Comparison of ENCODE assay signal across 10 cellular contexts in the genomic region with DNA sequence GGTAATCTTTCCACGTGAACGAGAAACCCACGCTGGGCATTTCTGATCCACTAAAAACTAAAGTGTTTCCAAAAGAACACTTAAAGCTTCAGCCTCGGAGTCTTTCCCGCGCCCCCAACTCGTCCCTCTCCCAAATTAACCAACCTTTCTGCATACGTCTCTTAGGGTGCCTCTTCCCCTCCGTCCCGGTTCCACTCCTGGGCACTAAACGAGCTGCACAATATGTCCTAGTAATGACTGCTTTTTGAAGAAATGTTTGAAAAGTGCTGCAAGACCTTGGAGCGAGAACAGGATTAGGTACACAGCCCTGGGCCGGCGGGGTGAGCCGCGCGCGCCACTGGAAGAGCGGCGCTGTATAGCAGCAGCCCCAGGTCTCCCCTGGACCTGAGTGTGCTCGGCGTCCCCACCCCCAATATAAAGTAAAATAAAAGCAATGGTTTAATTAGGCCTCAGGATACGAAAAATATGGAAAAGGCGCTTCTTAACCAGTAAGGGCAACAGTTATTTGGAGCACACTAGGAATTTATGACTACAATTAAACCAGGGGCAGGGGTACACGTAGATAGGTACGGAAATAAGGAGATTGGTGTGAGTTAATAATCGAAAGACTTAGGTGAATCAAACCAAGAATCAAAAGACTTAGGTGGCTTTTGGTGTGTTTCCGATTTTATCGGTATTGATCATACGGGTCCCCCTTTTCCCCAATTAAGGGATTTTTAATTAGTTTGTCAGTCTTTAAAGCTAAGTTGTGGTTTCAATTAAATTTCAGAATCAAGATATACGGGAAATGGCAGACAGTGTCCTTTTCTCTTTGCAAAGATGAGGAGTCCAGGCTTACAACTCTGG. TPM values are rescaled to one million over a fixed set of nuclear protein-coding genes. Genes with fewer than 3 reads are reported as not detected.
DNase-seq lines count a peak whose midpoint lies in the region; ATAC-seq, FAIRE-seq and TF ChIP-seq lines count a peak whose summit lies in the region.
"Had no signal": no experiment of that assay in that cellular context is flagged by ENCODE, and none has a peak within 500 bp of the region (broad histone marks: within the 10 kb centered on the region; RNA-seq: fewer than 3 reads in every experiment).

No MANE protein-coding gene starts in this region.

- TF ChIP-seq POLR2A in GM12891 (IDR thresholded peaks at IDR 0.05; ENCODE audit: low read depth, low read length) = no peak

- TF ChIP-seq CTCF in activated CD8-positive, alpha-beta T cell treated with anti-CD3 and anti-CD28 coated beads for 36 hours (IDR thresholded peaks at IDR 0.05) = no peak

- CTCF ChIA-PET in activated CD8-positive, alpha-beta T cell treated with anti-CD3 and anti-CD28 coated beads for 36 hours (lab: Charles Lee) = interaction anchor here (1.3 kb wide), 1 partner anchor 11 kb away, joined by 3 read pairs; no protein-coding TSS in a partner anchor

- no peaks in the 10 kb centered on the region for H3K9me3 ChIP-seq in iPS DF 6.9 (ENCODE audit: control insufficient read depth, insufficient read depth, low read length)

- peaks cover 2% of the 10 kb centered on the region; the same call in 1 of the 2 replicates for H3K4me1 ChIP-seq in iPS DF 6.9 (ENCODE audit: control insufficient read depth, insufficient read depth, low read length)

- no peak overlapping the region for H3K27ac Mint-ChIP-seq in T-helper 2 cell treated with Interferon-gamma antibody and Interleukin-4, amounts not matched to agents 5 μg/mL and 100 μg/mL, for 36 hours
- H3K27ac Mint-ChIP-seq in activated CD8-positive, alpha-beta T cell treated with anti-CD3 and anti-CD28 coated beads for 36 hours = no peak overlapping the region
- no peak overlapping the region for H3K27ac Mint-ChIP-seq in stimulated activated naive CD8-positive, alpha-beta T cell treated with anti-CD3 and anti-CD28 coated beads, Interleukin-15, amount 100 ng/mL, for 72 hours

- no peaks in the 10 kb centered on the region for H3K36me3 ChIP-seq in iPS DF 6.9 (ENCODE audit: control insufficient read depth, insufficient read depth, low read length)
- H3K36me3 ChIP-seq: BLaER1 treated with 17β-estradiol and CSF1 and Interleukin-3, amounts not matched to agents 10 nM and 100 nM had no signal

- no peaks in the 10 kb centered on the region for H3K27me3 ChIP-seq in iPS DF 6.9 (ENCODE audit: control insufficient read depth, insufficient read depth, low read length)

- H3K4me1 Mint-ChIP-seq in T-helper 2 cell treated with Interferon-gamma antibody and Interleukin-4, amounts not matched to agents 5 μg/mL and 100 μg/mL, for 36 hours (ENCODE audit: low read depth) = peaks cover 25% of the 10 kb centered on the region
- peaks cover 20% of the 10 kb centered on the region for H3K4me1 Mint-ChIP-seq in activated CD8-positive, alpha-beta T cell treated with anti-CD3 and anti-CD28 coated beads for 36 hours (ENCODE audit: low read depth)
- H3K4me1 Mint-ChIP-seq in stimulated activated naive CD8-positive, alpha-beta T cell treated with anti-CD3 and anti-CD28 coated beads, Interleukin-15, amount 100 ng/mL, for 72 hours = peaks cover 33% of the 10 kb centered on the region

- POLR2A ChIA-PET in activated CD8-positive, alpha-beta T cell treated with anti-CD3 and anti-CD28 coated beads for 36 hours (lab: Charles Lee) = interaction anchor here (1.7 kb wide), 1 partner anchor 38 kb away, joined by 4 read pairs; no protein-coding TSS in a partner anchor

- no peaks in the 10 kb centered on the region for H3K9me3 Mint-ChIP-seq in T-helper 2 cell treated with Interferon-gamma antibody and Interleukin-4, amounts not matched to agents 5 μg/mL and 100 μg/mL, for 36 hours
- no peaks in the 10 kb centered on the region for H3K9me3 Mint-ChIP-seq in activated CD8-positive, alpha-beta T cell treated with anti-CD3 and anti-CD28 coated beads for 36 hours
- no peaks in the 10 kb centered on the region for H3K9me3 Mint-ChIP-seq in stimulated activated naive CD8-positive, alpha-beta T cell treated with anti-CD3 and anti-CD28 coated beads, Interleukin-15, amount 100 ng/mL, for 72 hours

- FAIRE-seq in GM12891 (lab: Jason Lieb, UNC) = no peak
- FAIRE-seq: keratinocyte had no signal

- H3K4me3 Mint-ChIP-seq in T-helper 2 cell treated with Interferon-gamma antibody and Interleukin-4, amounts not matched to agents 5 μg/mL and 100 μg/mL, for 36 hours = peak overlapping the region; percentile 45
- H3K4me3 Mint-ChIP-seq in activated CD8-positive, alpha-beta T cell treated with anti-CD3 and anti-CD28 coated beads for 36 hours = peak overlapping the region; percentile 47
- peak overlapping the region; percentile 76 to 78 for H3K4me3 Mint-ChIP-seq in stimulated activated naive CD8-positive, alpha-beta T cell treated with anti-CD3 and anti-CD28 coated beads, Interleukin-15, amount 100 ng/mL, for 72 hours

- intact Hi-C loops in activated CD8-positive, alpha-beta T cell treated with anti-CD3 and anti-CD28 coated beads for 36 hours (cut with micrococcal nuclease) = no loop called here

- peaks cover 67% of the 10 kb centered on the region for H3K27me3 Mint-ChIP-seq in T-helper 2 cell treated with Interferon-gamma antibody and Interleukin-4, amounts not matched to agents 5 μg/mL and 100 μg/mL, for 36 hours (ENCODE audit: low read depth)
- peaks cover 54% of the 10 kb centered on the region for H3K27me3 Mint-ChIP-seq in activated CD8-positive, alpha-beta T cell treated with anti-CD3 and anti-CD28 coated beads for 36 hours
- H3K27me3 Mint-ChIP-seq in stimulated activated naive CD8-positive, alpha-beta T cell treated with anti-CD3 and anti-CD28 coated beads, Interleukin-15, amount 100 ng/mL, for 72 hours = peaks cover 89% of the 10 kb centered on the region

- no peak overlapping the region for H3K27ac ChIP-seq in iPS DF 6.9 (ENCODE audit: low read length)
- H3K27ac ChIP-seq: BLaER1 treated with 17β-estradiol and CSF1 and Interleukin-3, amounts not matched to agents 10 nM and 100 nM had no signal

- peak overlapping the region; percentile 76; the same call in 1 of the 2 replicates for H3K4me3 ChIP-seq in iPS DF 6.9 (ENCODE audit: low read length)
- H3K4me3 ChIP-seq: BLaER1 treated with 17β-estradiol and CSF1 and Interleukin-3, amounts not matched to agents 10 nM and 100 nM had no signal

- no CpG with 5 or more reads among the region's 31 CpGs for WGBS in iPS DF 6.9 (ENCODE audit: insufficient coverage, insufficient read length)

- no peak for ATAC-seq in activated CD8-positive, alpha-beta T cell treated with anti-CD3 and anti-CD28 coated beads for 36 hours
- no peak for ATAC-seq in stimulated activated naive CD8-positive, alpha-beta T cell treated with anti-CD3 and anti-CD28 coated beads, Interleukin-15, amount 100 ng/mL, for 72 hours
- no peak for ATAC-seq in GM18858 (IDR thresholded peaks at IDR 0.05; ENCODE audit: unreplicated experiment)

- H3K36me3 Mint-ChIP-seq in T-helper 2 cell treated with Interferon-gamma antibody and Interleukin-4, amounts not matched to agents 5 μg/mL and 100 μg/mL, for 36 hours (ENCODE audit: low read depth) = no peaks in the 10 kb centered on the region
- peaks cover 3% of the 10 kb centered on the region for H3K36me3 Mint-ChIP-seq in activated CD8-positive, alpha-beta T cell treated with anti-CD3 and anti-CD28 coated beads for 36 hours (ENCODE audit: low read depth)

- DNase-seq in T-helper 2 cell treated with Interferon-gamma antibody and Interleukin-4, amounts not matched to agents 5 μg/mL and 100 μg/mL, for 36 hours (ENCODE audit: low spot score) = no peak
- DNase-seq in T-helper 2 cell (no peak), iPS DF 6.9 (ENCODE audit: low read depth, low spot score) (no peak), GM12891 (ENCODE audit: insufficient read length, low spot score) (no peak)
- no peak for DNase-seq in activated CD8-positive, alpha-beta T cell treated with anti-CD3 and anti-CD28 coated beads for 36 hours
- DNase-seq in stimulated activated naive CD8-positive, alpha-beta T cell treated with anti-CD3 and anti-CD28 coated beads, Interleukin-15, amount 100 ng/mL, for 72 hours = peak in 1 of 2 donors; percentile 10
- no peak for DNase-seq in stimulated activated naive CD4-positive, alpha-beta T cell treated with Interleukin-2 at 50 U/mL for 16 hours (lab: John Stamatoyannopoulos, UW)

TF ChIP-seq in GM12891, 5 proteins besides CTCF, POLR2A, EP300 and RAD21:
- no peak for TF ChIP-seq PAX5 (IDR thresholded peaks at IDR 0.05; ENCODE audit: insufficient read depth, low read length, severe bottlenecking)
- no peak for TF ChIP-seq TAF1 (IDR thresholded peaks at IDR 0.05; ENCODE audit: low read depth, low read length)
- no peak for TF ChIP-seq POLR2AphosphoS5 (IDR thresholded peaks at IDR 0.05; ENCODE audit: low read depth, low read length)
- no peak for TF ChIP-seq POU2F2 (IDR thresholded peaks at IDR 0.05; ENCODE audit: low read depth, low read length)
- no peak for TF ChIP-seq SPI1 (IDR thresholded peaks at IDR 0.05; ENCODE audit: low read depth, low read length)

RNA-seq across cellular contexts. Expression of a gene that starts 1.9 kb away (rescaled TPM):
- total RNA-seq in activated CD8-positive, alpha-beta T cell treated with anti-CD3 and anti-CD28 coated beads for 36 hours = 1 to 10 TPM; 1.1 to 1.3 TPM
- polyA plus RNA-seq in GM12891 (2012; ENCODE audit: low read depth, missing spikeins) = 0.37 TPM

RNA-seq across cellular contexts. Expression of a gene that starts 34.7 kb away (rescaled TPM):
- 10 to 100 TPM; 11.5 to 16.9 TPM for total RNA-seq in activated CD8-positive, alpha-beta T cell treated with anti-CD3 and anti-CD28 coated beads for 36 hours
- polyA plus RNA-seq in GM12891 (2012; ENCODE audit: low read depth, missing spikeins) = 3.8 TPM
